ENCODE assay signal across 26 cellular contexts in genomic region chr15:95280711-95281110, GRCh38.
"Had no signal": no experiment of that assay in that cellular context is flagged by ENCODE, and none has a peak within 500 bp of the region (broad histone marks: within the 10 kb centered on the region; RNA-seq: fewer than 3 reads in every experiment).

No MANE protein-coding gene starts in this region.

- H3K36me3 Mint-ChIP-seq: activated naive CD4-positive, alpha-beta T cell treated with anti-CD3 and anti-CD28 coated beads, Interleukin-2, amount 10 ng/mL, durations not matched to agents 7 days and 5 days; activated naive CD8-positive, alpha-beta T cell treated with anti-CD3 and anti-CD28 coated beads for 36 hours had no signal

- H3K9me3 ChIP-seq: body of pancreas, Peyer's patch, SJCRH30, SK-N-SH had no signal

- H3K36me3 ChIP-seq: Peyer's patch, SJCRH30 had no signal

- H3K4me3 Mint-ChIP-seq: activated CD4-positive, alpha-beta memory T cell treated with anti-CD3 and anti-CD28 coated beads, Interleukin-2, amount 10 ng/mL, durations not matched to agents 7 days and 5 days; activated CD4-positive, alpha-beta T cell treated with anti-CD3 and anti-CD28 coated beads for 36 hours; activated naive CD4-positive, alpha-beta T cell treated with anti-CD3 and anti-CD28 coated beads, Interleukin-2, amount 10 ng/mL, durations not matched to agents 7 days and 5 days; activated naive CD8-positive, alpha-beta T cell treated with anti-CD3 and anti-CD28 coated beads for 36 hours; activated T-helper 17 cell treated with anti-CD3 and anti-CD28 coated beads, Interleukin-2, amount 50 U/mL, for 72 hours had no signal

- H3K27me3 ChIP-seq: body of pancreas, Peyer's patch, SJCRH30 had no signal

- H3K27ac ChIP-seq: body of pancreas, RWPE1, SJCRH30, VCaP had no signal

- H3K4me2 ChIP-seq: SK-N-SH had no signal

- H3K4me1 ChIP-seq: body of pancreas, Peyer's patch had no signal

- H3K9ac ChIP-seq: SK-N-SH had no signal

- DNase-seq: activated CD4-positive, alpha-beta memory T cell treated with anti-CD3 and anti-CD28 coated beads, Interleukin-2, amount 10 ng/mL, durations not matched to agents 7 days and 5 days; activated CD4-positive, alpha-beta T cell treated with anti-CD3 and anti-CD28 coated beads for 36 hours; activated CD4-positive, alpha-beta T cell treated with anti-CD3 and anti-CD28 coated beads, Interleukin-2, amount 50 U/mL, for 1 hour; activated CD4-positive, CD25-positive, alpha-beta regulatory T cell; activated gamma-delta T cell; activated naive CD4-positive, alpha-beta T cell treated with anti-CD3 and anti-CD28 coated beads, Interleukin-2, amount 10 ng/mL, durations not matched to agents 7 days and 5 days; activated naive CD8-positive, alpha-beta T cell treated with anti-CD3 and anti-CD28 coated beads for 36 hours; activated T-cell treated with anti-CD3 and anti-CD28 coated beads for 4 hours; activated T-cell treated with anti-CD3 and anti-CD28 coated beads, Interleukin-2, amount 50 U/mL, for 48 hours; aorta; body of pancreas; KG1; NCI-H1105; NCI-H1436 treated with DMSO at 0.1 percent for 48 hours; NCI-H187; NCI-H2081; NCI-H510A treated with DMSO at 0.1 percent for 48 hours; NCI-H69; Peyer's patch; Right ventricle myocardium superior; SJCRH30; SK-N-SH; T-helper 1 cell had no signal

- H3K4me3 ChIP-seq: body of pancreas, Peyer's patch, SJCRH30 had no signal

- ATAC-seq: activated CD4-positive, alpha-beta T cell treated with anti-CD3 and anti-CD28 coated beads for 36 hours; activated T-helper 17 cell treated with anti-CD3 and anti-CD28 coated beads, Interleukin-2, amount 50 U/mL, for 72 hours; body of pancreas had no signal

- H3K9me3 Mint-ChIP-seq: activated CD4-positive, alpha-beta memory T cell treated with anti-CD3 and anti-CD28 coated beads, Interleukin-2, amount 10 ng/mL, durations not matched to agents 7 days and 5 days; activated naive CD4-positive, alpha-beta T cell treated with anti-CD3 and anti-CD28 coated beads, Interleukin-2, amount 10 ng/mL, durations not matched to agents 7 days and 5 days; activated naive CD8-positive, alpha-beta T cell treated with anti-CD3 and anti-CD28 coated beads for 36 hours; activated T-helper 17 cell treated with anti-CD3 and anti-CD28 coated beads, Interleukin-2, amount 50 U/mL, for 72 hours had no signal

- H3K27ac Mint-ChIP-seq: activated CD4-positive, alpha-beta memory T cell treated with anti-CD3 and anti-CD28 coated beads, Interleukin-2, amount 10 ng/mL, durations not matched to agents 7 days and 5 days; activated CD4-positive, alpha-beta T cell treated with anti-CD3 and anti-CD28 coated beads for 36 hours; activated naive CD4-positive, alpha-beta T cell treated with anti-CD3 and anti-CD28 coated beads, Interleukin-2, amount 10 ng/mL, durations not matched to agents 7 days and 5 days; activated naive CD8-positive, alpha-beta T cell treated with anti-CD3 and anti-CD28 coated beads for 36 hours; activated T-helper 17 cell treated with anti-CD3 and anti-CD28 coated beads, Interleukin-2, amount 50 U/mL, for 72 hours had no signal
